Comparison of ENCODE assay signal across 2 cellular contexts in the genomic region with DNA sequence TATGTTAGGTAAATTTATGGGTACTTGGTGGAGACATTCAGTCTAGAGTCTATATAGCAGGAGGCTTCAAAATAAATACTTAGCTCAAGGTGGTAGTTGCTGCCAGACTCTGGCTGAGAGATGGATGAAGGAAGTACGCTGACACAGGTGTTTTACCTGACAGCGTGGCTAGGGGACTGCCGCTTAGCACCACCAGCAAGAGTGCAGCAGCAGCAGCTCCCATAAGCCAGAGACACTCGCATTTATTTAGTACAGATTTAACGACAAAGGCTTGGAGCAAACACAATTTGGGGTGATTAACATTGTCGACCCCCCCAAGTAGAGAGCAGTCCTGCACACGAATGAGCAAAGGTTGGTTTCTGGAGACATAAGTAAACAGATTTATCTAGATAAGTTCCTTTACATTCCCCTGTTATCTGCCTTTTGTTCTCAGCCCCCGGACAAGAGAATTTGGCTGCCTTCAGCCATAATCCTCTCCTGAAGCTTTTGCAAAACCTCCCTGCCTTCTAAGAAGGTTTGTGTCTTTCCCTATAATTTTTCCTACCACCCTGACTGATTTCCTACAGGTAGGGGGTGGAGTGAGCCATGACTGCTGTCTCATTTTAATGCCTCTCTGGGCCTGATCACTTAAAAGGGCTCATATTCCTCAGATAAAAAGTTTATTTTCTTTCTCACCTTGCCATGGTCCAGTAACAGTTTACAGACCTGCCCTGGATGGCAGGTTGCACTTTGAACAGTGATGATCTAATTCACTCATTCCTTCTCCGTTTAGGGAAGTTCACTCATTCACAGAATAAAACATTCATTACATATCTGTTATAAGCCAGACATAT.
TF ChIP-seq lines count a peak whose summit lies in the region.

No MANE protein-coding gene starts in this region.

TF ChIP-seq in HCT116, 20 proteins besides CTCF, POLR2A, EP300 and RAD21 (continued from another document):
- TF ChIP-seq EZH2phosphoT487 (IDR thresholded peaks at IDR 0.05; ENCODE audit: borderline replicate concordance) (no peak), EZH2 (IDR thresholded peaks at IDR 0.05) (no peak), FOSL1 (IDR thresholded peaks at IDR 0.05; ENCODE audit: low read depth) (no peak), YY1 (IDR thresholded peaks at IDR 0.05; ENCODE audit: extremely low read depth, insufficient replicate concordance, low read depth, low read length) (no peak), SP1 (IDR thresholded peaks at IDR 0.05; ENCODE audit: low read depth) (no peak), SRF (IDR thresholded peaks at IDR 0.05; ENCODE audit: low read depth) (no peak), REST (IDR thresholded peaks at IDR 0.05; ENCODE audit: low read depth) (no peak), ELF1 (IDR thresholded peaks at IDR 0.05; ENCODE audit: borderline replicate concordance, low read depth) (no peak), CBX3 (IDR thresholded peaks at IDR 0.05; ENCODE audit: low read depth) (no peak), CEBPB (IDR thresholded peaks at IDR 0.05; ENCODE audit: low read depth) (no peak), ZNF274 (IDR thresholded peaks at IDR 0.05; ENCODE audit: low read depth, low read length) (no peak), ZFX (IDR thresholded peaks at IDR 0.05) (no peak)
- TF ChIP-seq, protein P1, sequence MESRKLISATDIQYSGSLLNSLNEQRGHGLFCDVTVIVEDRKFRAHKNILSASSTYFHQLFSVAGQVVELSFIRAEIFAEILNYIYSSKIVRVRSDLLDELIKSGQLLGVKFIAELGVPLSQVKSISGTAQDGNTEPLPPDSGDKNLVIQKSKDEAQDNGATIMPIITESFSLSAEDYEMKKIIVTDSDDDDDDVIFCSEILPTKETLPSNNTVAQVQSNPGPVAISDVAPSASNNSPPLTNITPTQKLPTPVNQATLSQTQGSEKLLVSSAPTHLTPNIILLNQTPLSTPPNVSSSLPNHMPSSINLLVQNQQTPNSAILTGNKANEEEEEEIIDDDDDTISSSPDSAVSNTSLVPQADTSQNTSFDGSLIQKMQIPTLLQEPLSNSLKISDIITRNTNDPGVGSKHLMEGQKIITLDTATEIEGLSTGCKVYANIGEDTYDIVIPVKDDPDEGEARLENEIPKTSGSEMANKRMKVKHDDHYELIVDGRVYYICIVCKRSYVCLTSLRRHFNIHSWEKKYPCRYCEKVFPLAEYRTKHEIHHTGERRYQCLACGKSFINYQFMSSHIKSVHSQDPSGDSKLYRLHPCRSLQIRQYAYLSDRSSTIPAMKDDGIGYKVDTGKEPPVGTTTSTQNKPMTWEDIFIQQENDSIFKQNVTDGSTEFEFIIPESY (IDR thresholded peaks at IDR 0.05; ENCODE audit: extremely low read depth, insufficient replicate concordance, low read length): no peak
- TF ChIP-seq, protein P2, sequence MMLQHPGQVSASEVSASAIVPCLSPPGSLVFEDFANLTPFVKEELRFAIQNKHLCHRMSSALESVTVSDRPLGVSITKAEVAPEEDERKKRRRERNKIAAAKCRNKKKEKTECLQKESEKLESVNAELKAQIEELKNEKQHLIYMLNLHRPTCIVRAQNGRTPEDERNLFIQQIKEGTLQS (IDR thresholded peaks at IDR 0.05): no peak

TF ChIP-seq in SK-N-SH treated with all-trans-retinoic acid at 6 μM for 48 hours, 23 proteins besides CTCF, POLR2A, EP300 and RAD21 (continued from another document):
- TF ChIP-seq CSRNP3 (CRISPR knock-in tag; IDR thresholded peaks at IDR 0.05) (no peak), ZFP30 (CRISPR knock-in tag; IDR thresholded peaks at IDR 0.05) (no peak), ZFP3 (CRISPR knock-in tag; IDR thresholded peaks at IDR 0.05) (no peak), ESRRG (CRISPR knock-in tag; IDR thresholded peaks at IDR 0.05) (no peak), PPARA (CRISPR knock-in tag; IDR thresholded peaks at IDR 0.05; ENCODE audit: borderline replicate concordance) (no peak), ISL1 (CRISPR knock-in tag; IDR thresholded peaks at IDR 0.05) (no peak), ZC3H10 (CRISPR knock-in tag; IDR thresholded peaks at IDR 0.05) (no peak), POU6F1 (CRISPR knock-in tag; IDR thresholded peaks at IDR 0.05; ENCODE audit: borderline replicate concordance, low read depth) (no peak), GLIS3 (CRISPR knock-in tag; IDR thresholded peaks at IDR 0.05) (no peak), RARB (CRISPR knock-in tag; IDR thresholded peaks at IDR 0.05) (no peak), BACH2 (CRISPR knock-in tag; IDR thresholded peaks at IDR 0.05; ENCODE audit: borderline replicate concordance) (no peak), CREB5 (CRISPR knock-in tag; IDR thresholded peaks at IDR 0.05; ENCODE audit: low read depth) (no peak), ZNF70 (CRISPR knock-in tag; IDR thresholded peaks at IDR 0.05) (no peak)
- TF ChIP-seq, protein P3, sequence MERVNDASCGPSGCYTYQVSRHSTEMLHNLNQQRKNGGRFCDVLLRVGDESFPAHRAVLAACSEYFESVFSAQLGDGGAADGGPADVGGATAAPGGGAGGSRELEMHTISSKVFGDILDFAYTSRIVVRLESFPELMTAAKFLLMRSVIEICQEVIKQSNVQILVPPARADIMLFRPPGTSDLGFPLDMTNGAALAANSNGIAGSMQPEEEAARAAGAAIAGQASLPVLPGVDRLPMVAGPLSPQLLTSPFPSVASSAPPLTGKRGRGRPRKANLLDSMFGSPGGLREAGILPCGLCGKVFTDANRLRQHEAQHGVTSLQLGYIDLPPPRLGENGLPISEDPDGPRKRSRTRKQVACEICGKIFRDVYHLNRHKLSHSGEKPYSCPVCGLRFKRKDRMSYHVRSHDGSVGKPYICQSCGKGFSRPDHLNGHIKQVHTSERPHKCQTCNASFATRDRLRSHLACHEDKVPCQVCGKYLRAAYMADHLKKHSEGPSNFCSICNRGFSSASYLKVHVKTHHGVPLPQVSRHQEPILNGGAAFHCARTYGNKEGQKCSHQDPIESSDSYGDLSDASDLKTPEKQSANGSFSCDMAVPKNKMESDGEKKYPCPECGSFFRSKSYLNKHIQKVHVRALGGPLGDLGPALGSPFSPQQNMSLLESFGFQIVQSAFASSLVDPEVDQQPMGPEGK (CRISPR knock-in tag; IDR thresholded peaks at IDR 0.05; ENCODE audit: borderline replicate concordance): no peak
